ENCODE assay signal across 8 cellular contexts in genomic region chr20:4999788-5000187, GRCh38. TPM values are rescaled to one million over a fixed set of nuclear protein-coding genes. Genes with fewer than 3 reads are reported as not detected.
DNase-seq lines count a peak whose midpoint lies in the region; ATAC-seq lines count a peak whose summit lies in the region.

No MANE protein-coding gene starts in this region.

- H3K4me3 Mint-ChIP-seq in CD4-positive, CD25-positive, alpha-beta regulatory T cell = peak overlapping the region; percentile 93 to 95 (median 94)

- ATAC-seq in CD4-positive, CD25-positive, alpha-beta regulatory T cell (ENCODE audit: low read depth in 2 of 2) = no peak
- no peak for ATAC-seq in activated naive CD4-positive, alpha-beta T cell treated with anti-CD3 and anti-CD28 coated beads, Interleukin-2, amount 50 U/mL, for 72 hours
- ATAC-seq in HG02798 (IDR thresholded peaks at IDR 0.05; ENCODE audit: poor library complexity, unreplicated experiment) (no peak), GM19397 (IDR thresholded peaks at IDR 0.05; ENCODE audit: unreplicated experiment) (no peak)

- no peaks in the 10 kb centered on the region for H3K27me3 ChIP-seq in CD4-positive, CD25-positive, alpha-beta regulatory T cell (ENCODE audit: control insufficient read depth, insufficient read depth, low read length)
- H3K27me3 ChIP-seq in MG63 (no peaks in the 10 kb centered on the region), muscle layer of duodenum (ENCODE audit: low read depth, low read length) (no peaks in the 10 kb centered on the region)

- no peaks in the 10 kb centered on the region for H3K27me3 Mint-ChIP-seq in CD4-positive, CD25-positive, alpha-beta regulatory T cell

- H3K4me1 Mint-ChIP-seq in CD4-positive, CD25-positive, alpha-beta regulatory T cell = peaks cover 5 to 58% (median 33%) of the 10 kb centered on the region in 4 donors

- no peaks in the 10 kb centered on the region for H3K36me3 ChIP-seq in CD4-positive, CD25-positive, alpha-beta regulatory T cell (ENCODE audit: control insufficient read depth, insufficient read depth, low read length)
- H3K36me3 ChIP-seq in MG63 (no peaks in the 10 kb centered on the region), muscle layer of duodenum (ENCODE audit: control insufficient read depth in 1 of 2, insufficient read depth in 2 of 2, low read length in 2 of 2) (no peaks in the 10 kb centered on the region)

- peak overlapping the region; percentile 7 to 94 (median 90) for H3K27ac Mint-ChIP-seq in CD4-positive, CD25-positive, alpha-beta regulatory T cell
- peak overlapping the region; percentile 77 to 91 for H3K27ac Mint-ChIP-seq in activated naive CD4-positive, alpha-beta T cell treated with anti-CD3 and anti-CD28 coated beads, Interleukin-2, amount 50 U/mL, for 72 hours

- no peaks in the 10 kb centered on the region for H3K9me3 ChIP-seq in CD4-positive, CD25-positive, alpha-beta regulatory T cell (ENCODE audit: control insufficient read depth in 2 of 2, low read length in 2 of 2)
- no peaks in the 10 kb centered on the region for H3K9me3 ChIP-seq in MG63
- no peaks in the 10 kb centered on the region for H3K9me3 ChIP-seq in muscle layer of duodenum (ENCODE audit: control insufficient read depth in 1 of 2, low read length in 2 of 2)

- H3K27ac ChIP-seq in CD4-positive, CD25-positive, alpha-beta regulatory T cell (ENCODE audit: insufficient read depth, low read length, poor library complexity, severe bottlenecking) = no peak overlapping the region
- no peak overlapping the region for H3K27ac ChIP-seq in muscle layer of duodenum (ENCODE audit: low read length)

- peaks cover 6% of the 10 kb centered on the region for H3K36me3 Mint-ChIP-seq in CD4-positive, CD25-positive, alpha-beta regulatory T cell
- peaks cover 6 to 7% of the 10 kb centered on the region in 2 donors for H3K36me3 Mint-ChIP-seq in activated naive CD4-positive, alpha-beta T cell treated with anti-CD3 and anti-CD28 coated beads, Interleukin-2, amount 50 U/mL, for 72 hours

- H3K4me1 ChIP-seq in CD4-positive, CD25-positive, alpha-beta regulatory T cell (ENCODE audit: control insufficient read depth, insufficient read depth, low read length, poor library complexity, severe bottlenecking) = peaks cover 24% of the 10 kb centered on the region
- H3K4me1 ChIP-seq in muscle layer of duodenum (ENCODE audit: control insufficient read depth in 1 of 2, insufficient read depth in 2 of 2, low read length in 2 of 2) = peaks cover 3 to 15% of the 10 kb centered on the region in 2 donors

- H3K9me3 Mint-ChIP-seq in CD4-positive, CD25-positive, alpha-beta regulatory T cell = peaks cover 0 to 1% (median 0%) of the 10 kb centered on the region in 7 donors
- no peaks in the 10 kb centered on the region for H3K9me3 Mint-ChIP-seq in activated naive CD4-positive, alpha-beta T cell treated with anti-CD3 and anti-CD28 coated beads, Interleukin-2, amount 50 U/mL, for 72 hours

- peak in 1 of 3 donors; percentile 52 for DNase-seq in CD4-positive, CD25-positive, alpha-beta regulatory T cell
- DNase-seq in MG63 (no peak), ecto neural progenitor cell (ENCODE audit: low spot score) (no peak)
- DNase-seq in activated naive CD4-positive, alpha-beta T cell treated with anti-CD3 and anti-CD28 coated beads, Interleukin-2, amount 50 U/mL, for 72 hours (ENCODE audit: low spot score in 2 of 2) = no peak
- no peak for DNase-seq in stimulated activated CD8-positive, alpha-beta memory T cell treated with anti-CD3 and anti-CD28 coated beads, Interleukin-4, amount 100 ng/mL, for 48 hours

- H3K4me3 ChIP-seq in CD4-positive, CD25-positive, alpha-beta regulatory T cell (ENCODE audit: low read depth, low read length) = peak overlapping the region; percentile 78
- H3K4me3 ChIP-seq in MG63 (peak overlapping the region; percentile 59), muscle layer of duodenum (ENCODE audit: low read depth in 1 of 2, low read length in 2 of 2) (peak overlapping the region; percentile 88 to 93)

RNA-seq across cellular contexts. Expression of gene SLC23A2, which starts 1.5 kb away (rescaled TPM):
- 19.6 TPM for total RNA-seq in CD4-positive, CD25-positive, alpha-beta regulatory T cell
- 1 to 10 TPM; 3.7 to 5.2 (median 4.3) TPM for polyA plus RNA-seq in CD4-positive, CD25-positive, alpha-beta regulatory T cell
- 5.1 and 5.9 TPM in 2 replicates for total RNA-seq in MG63 (2014; rRNA removed; shearing (Covaris generic); ENCODE audit: low replicate concordance)
- total RNA-seq in activated naive CD4-positive, alpha-beta T cell treated with anti-CD3 and anti-CD28 coated beads, Interleukin-2, amount 50 U/mL, for 72 hours = 10 to 100 TPM; 20.1 to 21.5 TPM
